10 cellular contexts compared by ENCODE assay signal in genomic region chr11:2444301-2445106, GRCh38. TPM values are rescaled to one million over a fixed set of nuclear protein-coding genes. Genes with fewer than 3 reads are reported as not detected.
A peak's percentile ranks its signal among the peaks of the same experiment; 100 is the strongest.
DNase-seq lines count a peak whose midpoint lies in the region; ATAC-seq and TF ChIP-seq lines count a peak whose summit lies in the region.
"Had no signal": no experiment of that assay in that cellular context is flagged by ENCODE, and none has a peak within 500 bp of the region (broad histone marks: within the 10 kb centered on the region; RNA-seq: fewer than 3 reads in every experiment).

KCNQ1 (plus strand) TSS chr11:2445008; CDS start chr11:2445099, 91 bp downstream.
TRPM5 (minus strand) TSS chr11:2444514; CDS start chr11:2423036, 21,478 bp downstream.

- no peaks in the 10 kb centered on the region for H3K79me1 ChIP-seq in IMR-90 (ENCODE audit: low read depth in 1 of 2, low read length in 2 of 2)

- in situ Hi-C loops in IMR-90 (cut with MboI; ENCODE audit: low sequenced_read_pairs), result no loop called here

- no peak within 1 kb of the TSS for H4K91ac ChIP-seq in IMR-90 (ENCODE audit: insufficient read depth, low read depth, low read length)

- H3K23ac ChIP-seq in IMR-90 (ENCODE audit: low read depth, low read length), result no peak within 1 kb of the TSS

- H2AK9ac ChIP-seq in IMR-90 (replicated peaks; ENCODE audit: low read depth, low read length, poor library complexity), result no peak within 1 kb of the TSS

- POLR2A ChIA-PET in IMR-90 (lab: Charles Lee; ENCODE audit: unreplicated experiment), result no interaction called here

- H4K5ac ChIP-seq in IMR-90 (ENCODE audit: low read depth, low read length), result no peak within 1 kb of the TSS

- CTCF ChIA-PET in IMR-90 (lab: Yijun Ruan, JAX), result interaction anchor here (0.9 kb wide), 1 partner anchor 88 kb away, joined by 4 read pairs; no protein-coding TSS in a partner anchor

- H2BK120ac ChIP-seq in IMR-90 (ENCODE audit: low read depth, low read length), result no peak within 1 kb of the TSS

- peak within 1 kb of the TSS; percentile 63 for H2AFZ ChIP-seq in IMR-90 (replicated peaks; ENCODE audit: low read length, poor library complexity)

- no peak within 1 kb of the TSS for H3K14ac ChIP-seq in IMR-90 (replicated peaks; ENCODE audit: low read depth, low read length)

- no peak within 1 kb of the TSS for H3K18ac ChIP-seq in IMR-90 (ENCODE audit: low read depth, low read length)

- H4K20me1 ChIP-seq in IMR-90 (ENCODE audit: insufficient read depth, low read length), result no peaks in the 10 kb centered on the region

- TF ChIP-seq POLR2A in IMR-90 (IDR thresholded peaks at IDR 0.05; ENCODE audit: low read depth, low read length), result no peak

- no TSS peak for BruUV-seq in IMR-90 (replicated peaks; lab: Mats Ljungman, UMichigan)

- H3K36me3 ChIP-seq in IMR-90 (ENCODE audit: control insufficient read depth, insufficient read depth, low read length), result no peaks in the 10 kb centered on the region
- no peaks in the 10 kb centered on the region for H3K36me3 ChIP-seq in ascending aorta

- H3K4me3 ChIP-seq in IMR-90 (ENCODE audit: insufficient read depth, low read depth, low read length) (no peak within 1 kb of the TSS), ascending aorta (peak within 1 kb of the TSS; percentile 50 to 53)

- peaks cover 54% of the 10 kb centered on the region for H3K27me3 ChIP-seq in IMR-90 (ENCODE audit: control insufficient read depth, insufficient read depth, low read length)
- no peaks in the 10 kb centered on the region for H3K27me3 ChIP-seq in ascending aorta

- no peak within 1 kb of the TSS for H3K56ac ChIP-seq in IMR-90 (ENCODE audit: extremely low read depth, insufficient read depth, low read length)

- H2BK5ac ChIP-seq in IMR-90 (ENCODE audit: low read depth, low read length, poor library complexity, severe bottlenecking), result no peak within 1 kb of the TSS

- no peak within 1 kb of the TSS for H3K4ac ChIP-seq in IMR-90 (ENCODE audit: low read depth, low read length)

- DNase-seq in IMR-90, result no peak
- peak; percentile 60 for DNase-seq in T-helper 22 cell (ENCODE audit: low read depth)
- DNase-seq in ascending aorta (ENCODE audit: low spot score in 2 of 2), result no peak
- DNase-seq in left kidney (ENCODE audit: low read depth, low spot score), result peak; percentile 81
- DNase-seq in stimulated activated CD4-positive, alpha-beta T cell treated with anti-CD3 and anti-CD28 coated beads, TNF-alpha, amount 100 ng/mL, for 4 hours (ENCODE audit: low read depth in 3 of 3), result peak; percentile 70 to 74 (median 72)

- no peak within 1 kb of the TSS for H2BK20ac ChIP-seq in IMR-90 (ENCODE audit: low read depth, low read length)

- no peak for TF ChIP-seq RAD21 in IMR-90 (IDR thresholded peaks at IDR 0.05; ENCODE audit: low read length)

- H3K9me3 ChIP-seq in IMR-90 (ENCODE audit: control insufficient read depth, insufficient read depth, low read length) (no peaks in the 10 kb centered on the region; the same call in 1 of the 2 replicates), ascending aorta (no peaks in the 10 kb centered on the region)

- intact Hi-C loops in IMR-90 (cut with micrococcal nuclease) (no loop called here), ascending aorta (cut with DNase I) (no loop called here)

- WGBS in IMR-90 (ENCODE audit: extremely low coverage in 2 of 2, insufficient read length in 1 of 2), 2 experiments, result 0% methylated on average over 13 of the region's 76 CpGs; no CpG with 5 or more reads in 1 of the 2 experiments

- dilution Hi-C loops in IMR-90 (cut with HindIII; ENCODE audit: low sequenced_read_pairs, unreplicated experiment), result no loop called here

- H3K27ac ChIP-seq in IMR-90 (ENCODE audit: insufficient read depth, low read length) (no peak within 1 kb of the TSS), ascending aorta (no peak within 1 kb of the TSS)

- H3K9ac ChIP-seq in IMR-90 (ENCODE audit: low read depth, low read length), result no peak within 1 kb of the TSS

- ATAC-seq in IMR-90 (ENCODE audit: low read depth) (peak; percentile 78), GM21737 (IDR thresholded peaks at IDR 0.05; ENCODE audit: unreplicated experiment) (no peak), GM21526 (IDR thresholded peaks at IDR 0.05; ENCODE audit: low FRiP score, unreplicated experiment) (no peak), GM19452 (IDR thresholded peaks at IDR 0.05; ENCODE audit: unreplicated experiment) (no peak)

- no peak within 1 kb of the TSS for H2BK15ac ChIP-seq in IMR-90 (ENCODE audit: low read depth, low read length)

- H2AK5ac ChIP-seq in IMR-90 (ENCODE audit: low read depth, low read length), result no peak within 1 kb of the TSS

- H3K9me1 ChIP-seq in IMR-90 (ENCODE audit: insufficient read depth, low read length), result no peaks in the 10 kb centered on the region

- no peak within 1 kb of the TSS for H3K4me2 ChIP-seq in IMR-90 (ENCODE audit: low read depth, low read length)

- H3K4me1 ChIP-seq in IMR-90 (ENCODE audit: control insufficient read depth, insufficient read depth, low read length), result no peaks in the 10 kb centered on the region
- H3K4me1 ChIP-seq in ascending aorta, result no peaks in the 10 kb centered on the region

- TF ChIP-seq CTCF in IMR-90 (conservative IDR thresholded peaks at IDR 0.05; ENCODE audit: low read depth, low read length) (no peak), ascending aorta (IDR thresholded peaks at IDR 0.05) (no peak)

- no peak within 1 kb of the TSS for H4K8ac ChIP-seq in IMR-90 (ENCODE audit: low read depth in 2 of 2, low read length in 2 of 2)

TF ChIP-seq in IMR-90, 13 proteins besides CTCF, POLR2A, EP300 and RAD21:
- TF ChIP-seq SMC3 (IDR thresholded peaks at IDR 0.05; ENCODE audit: low read depth, low read length) (no peak), FOS (IDR thresholded peaks at IDR 0.05; ENCODE audit: low read depth, low read length) (no peak), MXI1 (IDR thresholded peaks at IDR 0.05; ENCODE audit: borderline replicate concordance, low read depth, low read length) (no peak), MAFK (IDR thresholded peaks at IDR 0.05; ENCODE audit: low read depth, low read length) (no peak), RCOR1 (IDR thresholded peaks at IDR 0.05; ENCODE audit: insufficient replicate concordance, low read length) (no peak), CEBPB (IDR thresholded peaks at IDR 0.05; ENCODE audit: low read depth, low read length) (no peak), CHD1 (IDR thresholded peaks at IDR 0.05; ENCODE audit: low read depth, low read length) (no peak), MAZ (IDR thresholded peaks at IDR 0.05; ENCODE audit: borderline replicate concordance, low read depth, low read length) (no peak), BHLHE40 (IDR thresholded peaks at IDR 0.05; ENCODE audit: low read depth, low read length) (no peak), NFE2L2 (IDR thresholded peaks at IDR 0.05; ENCODE audit: low read depth, low read length) (no peak), RFX5 (IDR thresholded peaks at IDR 0.05; ENCODE audit: low read depth, low read length) (no peak)
- TF ChIP-seq, protein P1, sequence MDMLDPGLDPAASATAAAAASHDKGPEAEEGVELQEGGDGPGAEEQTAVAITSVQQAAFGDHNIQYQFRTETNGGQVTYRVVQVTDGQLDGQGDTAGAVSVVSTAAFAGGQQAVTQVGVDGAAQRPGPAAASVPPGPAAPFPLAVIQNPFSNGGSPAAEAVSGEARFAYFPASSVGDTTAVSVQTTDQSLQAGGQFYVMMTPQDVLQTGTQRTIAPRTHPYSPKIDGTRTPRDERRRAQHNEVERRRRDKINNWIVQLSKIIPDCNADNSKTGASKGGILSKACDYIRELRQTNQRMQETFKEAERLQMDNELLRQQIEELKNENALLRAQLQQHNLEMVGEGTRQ (IDR thresholded peaks at IDR 0.05; ENCODE audit: low read depth, low read length), result no peak
- TF ChIP-seq, protein P2, sequence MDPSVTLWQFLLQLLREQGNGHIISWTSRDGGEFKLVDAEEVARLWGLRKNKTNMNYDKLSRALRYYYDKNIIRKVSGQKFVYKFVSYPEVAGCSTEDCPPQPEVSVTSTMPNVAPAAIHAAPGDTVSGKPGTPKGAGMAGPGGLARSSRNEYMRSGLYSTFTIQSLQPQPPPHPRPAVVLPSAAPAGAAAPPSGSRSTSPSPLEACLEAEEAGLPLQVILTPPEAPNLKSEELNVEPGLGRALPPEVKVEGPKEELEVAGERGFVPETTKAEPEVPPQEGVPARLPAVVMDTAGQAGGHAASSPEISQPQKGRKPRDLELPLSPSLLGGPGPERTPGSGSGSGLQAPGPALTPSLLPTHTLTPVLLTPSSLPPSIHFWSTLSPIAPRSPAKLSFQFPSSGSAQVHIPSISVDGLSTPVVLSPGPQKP (IDR thresholded peaks at IDR 0.05; ENCODE audit: borderline replicate concordance, low read depth, low read length), result no peak
TF ChIP-seq in IMR-90: peak in this region for 0.

RNA-seq across cellular contexts. Expression of gene KCNQ1, which starts in this region (rescaled TPM):
- total RNA-seq in IMR-90 (2012; rRNA removed) (not detected in 2 replicates), ascending aorta (2.3 TPM)
- 0.07 TPM in 1 of 2 replicates, not detected in the other for polyA plus RNA-seq in IMR-90 (2012; rRNA removed)
- 0.02 TPM in 1 of 2 replicates, not detected in the other for polyA plus RNA-seq in IMR-90 (2012; cell fraction: cytosol; rRNA removed)
- 0.14 and 0.17 TPM in 2 replicates for polyA plus RNA-seq in IMR-90 (2012; cell fraction: nucleus; rRNA removed; ENCODE audit: low replicate concordance)
- total RNA-seq: RPMI7951 had no signal

RNA-seq across cellular contexts. Expression of gene TRPM5, which starts in this region (rescaled TPM):
- total RNA-seq in IMR-90 (2012; rRNA removed) (not detected in 2 replicates), ascending aorta (not detected)
- polyA plus RNA-seq in IMR-90 (2012; rRNA removed), result not detected in 2 replicates
- not detected in 2 replicates for polyA plus RNA-seq in IMR-90 (2012; cell fraction: cytosol; rRNA removed)
- 0.02 TPM in 1 of 2 replicates, not detected in the other for polyA plus RNA-seq in IMR-90 (2012; cell fraction: nucleus; rRNA removed; ENCODE audit: low replicate concordance)
- total RNA-seq: RPMI7951, subcutaneous adipose tissue had no signal

Comparison
In these comparisons a context has a peak if more than half of its experiments do, and no peak if none do; other contexts are left out.
1. Peak in ATAC-seq in IMR-90; RNA of the genes that start here not detected or under 1 TPM.
2. DNase-seq: peak in T-helper 22 cell (single experiment), left kidney (single experiment) and stimulated activated CD4-positive, alpha-beta T cell treated with anti-CD3 and anti-CD28 coated beads, TNF-alpha, amount 100 ng/mL, for 4 hours (3 of 3); none in IMR-90 (single experiment) and ascending aorta (0 of 2).